ENCODE assay signal across 21 cellular contexts in genomic region chr4:64533159-64533558, GRCh38.
DNase-seq lines count a peak whose midpoint lies in the region; ATAC-seq, FAIRE-seq and TF ChIP-seq lines count a peak whose summit lies in the region.
"Had no signal": no experiment of that assay in that cellular context is flagged by ENCODE, and none has a peak within 500 bp of the region (broad histone marks: within the 10 kb centered on the region; RNA-seq: fewer than 3 reads in every experiment).

No MANE protein-coding gene starts in this region.

- H3K4me1 ChIP-seq in left ventricle myocardium inferior (no peaks in the 10 kb centered on the region), heart right ventricle (peaks cover 0 to 5% (median 0%) of the 10 kb centered on the region in 9 donors), HepG2 (ENCODE audit: insufficient read depth, low read length) (no peaks in the 10 kb centered on the region), right lobe of liver (no peaks in the 10 kb centered on the region), IMR-90 (ENCODE audit: control insufficient read depth, insufficient read depth, low read length) (no peaks in the 10 kb centered on the region)
- H3K4me1 ChIP-seq: BLaER1 treated with 17β-estradiol and CSF1 and Interleukin-3, amounts not matched to agents 10 nM and 100 nM; Caco-2 had no signal

- H2BK120ac ChIP-seq in IMR-90 (ENCODE audit: low read depth, low read length): no peak overlapping the region

- POLR2A ChIA-PET in HepG2 (lab: Yijun Ruan, JAX): no interaction called here
- POLR2A ChIA-PET in IMR-90 (lab: Charles Lee; ENCODE audit: unreplicated experiment): no interaction called here

- H3K4me3 ChIP-seq in left ventricle myocardium inferior (peak overlapping the region; percentile 34), heart right ventricle (no peak overlapping the region), HepG2 (replicated peaks in 1 of 3; ENCODE audit: insufficient read depth in 1 of 3, low read depth in 2 of 3, low read length in 3 of 3) (no peak overlapping the region), right lobe of liver (no peak overlapping the region), IMR-90 (ENCODE audit: insufficient read depth, low read depth, low read length) (no peak overlapping the region)
- H3K4me3 ChIP-seq: BLaER1 treated with 17β-estradiol and CSF1 and Interleukin-3, amounts not matched to agents 10 nM and 100 nM had no signal

- H4K20me1 ChIP-seq in HepG2 (ENCODE audit: insufficient read depth, low read length) (no peaks in the 10 kb centered on the region), IMR-90 (ENCODE audit: insufficient read depth, low read length) (no peaks in the 10 kb centered on the region)
- H4K20me1 ChIP-seq: BLaER1 treated with 17β-estradiol and CSF1 and Interleukin-3, amounts not matched to agents 10 nM and 100 nM had no signal

- H3K14ac ChIP-seq in IMR-90 (replicated peaks; ENCODE audit: low read depth, low read length): no peak overlapping the region

- H2BK20ac ChIP-seq in IMR-90 (ENCODE audit: low read depth, low read length): no peak overlapping the region

- FAIRE-seq in HepG2 (lab: Jason Lieb, UNC): no peak
- FAIRE-seq: D721Med, G401.6, GM12891, GM19239 had no signal

- dilution Hi-C loops in IMR-90 (cut with HindIII; ENCODE audit: low sequenced_read_pairs, unreplicated experiment): no loop called here

- BruUV-seq in HepG2 (replicated peaks; lab: Mats Ljungman, UMichigan) (no TSS peak), IMR-90 (replicated peaks; lab: Mats Ljungman, UMichigan) (no TSS peak)

- in situ Hi-C loops in HepG2 (cut with HindIII; ENCODE audit: extremely low pct_ligation_motif_present, low pct_unique_long_range_greater_than_20kb): loop anchor here (25.0 kb wide), 1 partner anchor 221 kb away; no protein-coding TSS in a partner anchor
- in situ Hi-C loops in IMR-90 (cut with MboI; ENCODE audit: low sequenced_read_pairs): no loop called here

- 61 to 74% methylated on average over 2 of the region's 2 CpGs for WGBS in heart right ventricle, 2 donors
- 2% methylated on average over 2 of the region's 2 CpGs for WGBS in HepG2 (ENCODE audit: low lambda C conversion rate)
- WGBS in right lobe of liver (ENCODE audit: insufficient coverage, low coverage, low lambda C conversion rate, missing lambda C conversion rate): 29% methylated on average over 2 of the region's 2 CpGs
- no CpG with 5 or more reads among the region's 2 CpGs for WGBS in IMR-90 (ENCODE audit: extremely low coverage in 2 of 2, insufficient read length in 1 of 2), 2 experiments

- H2BK5ac ChIP-seq in IMR-90 (ENCODE audit: low read depth, low read length, poor library complexity, severe bottlenecking): no peak overlapping the region

- H4K8ac ChIP-seq in IMR-90 (ENCODE audit: low read depth in 2 of 2, low read length in 2 of 2): no peak overlapping the region

- no peaks in the 10 kb centered on the region for H3K36me3 ChIP-seq in left ventricle myocardium inferior
- no peaks in the 10 kb centered on the region for H3K36me3 ChIP-seq in heart right ventricle
- no peaks in the 10 kb centered on the region for H3K36me3 ChIP-seq in HepG2 (replicated peaks in 1 of 2; ENCODE audit: control insufficient read depth in 1 of 2, insufficient read depth in 2 of 2, low read length in 2 of 2)
- H3K36me3 ChIP-seq in right lobe of liver: no peaks in the 10 kb centered on the region
- H3K36me3 ChIP-seq in IMR-90 (ENCODE audit: control insufficient read depth, insufficient read depth, low read length): no peaks in the 10 kb centered on the region
- H3K36me3 ChIP-seq: BLaER1 treated with 17β-estradiol and CSF1 and Interleukin-3, amounts not matched to agents 10 nM and 100 nM had no signal

- intact Hi-C loops in left ventricle myocardium inferior (cut with micrococcal nuclease) (loop anchor here (10.0 kb wide), 1 partner anchor 368 kb away; no protein-coding TSS in a partner anchor), heart right ventricle (cut with DNase I) (loop anchor here in 6 of 10 donors (5.0 to 10.0 kb wide), 7 partner anchors 116 to 258 kb away; partner anchors contain the start of gene TECRL (in 1 of the 6)), HepG2 (cut with micrococcal nuclease; ENCODE audit: unreplicated experiment) (no loop called here), right lobe of liver (cut with DNase I) (no loop called here), IMR-90 (cut with micrococcal nuclease) (no loop called here)

- no peak overlapping the region for H2AK9ac ChIP-seq in IMR-90 (replicated peaks; ENCODE audit: low read depth, low read length, poor library complexity)

- TF ChIP-seq CTCF in left ventricle myocardium inferior (IDR thresholded peaks at IDR 0.05; ENCODE audit: borderline replicate concordance) (no peak), heart right ventricle (IDR thresholded peaks at IDR 0.05) (no peak), HepG2 (CRISPR knock-in tag; IDR thresholded peaks at IDR 0.05) (no peak), right lobe of liver (IDR thresholded peaks at IDR 0.05) (no peak), IMR-90 (conservative IDR thresholded peaks at IDR 0.05; ENCODE audit: low read depth, low read length) (no peak)

- peak overlapping the region; percentile 61 for H3K27ac ChIP-seq in left ventricle myocardium inferior (replicated peaks)
- H3K27ac ChIP-seq in heart right ventricle: peak overlapping the region in 2 of 10 donors; percentile 4 to 35
- H3K27ac ChIP-seq in HepG2 (ENCODE audit: extremely low read length, insufficient read depth, low read length): no peak overlapping the region
- H3K27ac ChIP-seq in right lobe of liver: no peak overlapping the region
- no peak overlapping the region for H3K27ac ChIP-seq in IMR-90 (ENCODE audit: insufficient read depth, low read length)
- H3K27ac ChIP-seq: BLaER1 treated with 17β-estradiol and CSF1 and Interleukin-3, amounts not matched to agents 10 nM and 100 nM; C4-2B had no signal

- H3K9me3 ChIP-seq in left ventricle myocardium inferior (replicated peaks) (no peaks in the 10 kb centered on the region), heart right ventricle (no peaks in the 10 kb centered on the region), HepG2 (ENCODE audit: low read length) (no peaks in the 10 kb centered on the region), right lobe of liver (no peaks in the 10 kb centered on the region), IMR-90 (ENCODE audit: control insufficient read depth, insufficient read depth, low read length) (no peaks in the 10 kb centered on the region)
- H3K9me3 ChIP-seq: BLaER1 treated with 17β-estradiol and CSF1 and Interleukin-3, amounts not matched to agents 10 nM and 100 nM; Caco-2 had no signal

- CTCF ChIA-PET in HepG2 (lab: Yijun Ruan, JAX; ENCODE audit: low intra/inter-chr PET ratio, low total read pairs): no interaction called here
- CTCF ChIA-PET in IMR-90 (lab: Yijun Ruan, JAX): no interaction called here

- no peak overlapping the region for H4K91ac ChIP-seq in IMR-90 (ENCODE audit: insufficient read depth, low read depth, low read length)

- H3K79me2 ChIP-seq in HepG2 (ENCODE audit: insufficient read depth, low read length): no peaks in the 10 kb centered on the region

- no peak for TF ChIP-seq EP300 in HepG2 (IDR thresholded peaks at IDR 0.05; ENCODE audit: low read depth in 2 of 2, low read length in 2 of 2)
- TF ChIP-seq EP300 in HepG2 (CRISPR knock-in tag; IDR thresholded peaks at IDR 0.05; ENCODE audit: borderline replicate concordance): no peak

- no peak overlapping the region for H3K23ac ChIP-seq in IMR-90 (ENCODE audit: low read depth, low read length)

- no peak for TF ChIP-seq RAD21 in HepG2 (CRISPR knock-in tag; IDR thresholded peaks at IDR 0.05)
- TF ChIP-seq RAD21 in IMR-90 (IDR thresholded peaks at IDR 0.05; ENCODE audit: low read length): no peak

- DNase-seq in left ventricle myocardium inferior (no peak), heart right ventricle (no peak), HepG2 (ENCODE audit: low spot score) (no peak), right lobe of liver (no peak), IMR-90 (no peak)
- DNase-seq: 8988T; AML-193; Caco-2; Calu3; CD4-positive, alpha-beta T cell; CD8-positive, alpha-beta T cell; DMS79 treated with DMSO at 0.1 percent for 48 hours; GF-D8 had no signal

- H3K79me1 ChIP-seq in IMR-90 (ENCODE audit: low read depth in 1 of 2, low read length in 2 of 2): no peaks in the 10 kb centered on the region

- no peak overlapping the region for H3K4ac ChIP-seq in IMR-90 (ENCODE audit: low read depth, low read length)

- H3K4me2 ChIP-seq in HepG2 (ENCODE audit: low read depth, low read length): no peak overlapping the region
- H3K4me2 ChIP-seq in IMR-90 (ENCODE audit: low read depth, low read length): no peak overlapping the region
- H3K4me2 ChIP-seq: BLaER1 treated with 17β-estradiol and CSF1 and Interleukin-3, amounts not matched to agents 10 nM and 100 nM had no signal

- H3K9ac ChIP-seq in HepG2 (ENCODE audit: insufficient read depth, low read depth, low read length) (no peak overlapping the region), IMR-90 (ENCODE audit: low read depth, low read length) (no peak overlapping the region)
- H3K9ac ChIP-seq: BLaER1 treated with 17β-estradiol and CSF1 and Interleukin-3, amounts not matched to agents 10 nM and 100 nM had no signal

- H3K56ac ChIP-seq in IMR-90 (ENCODE audit: extremely low read depth, insufficient read depth, low read length): no peak overlapping the region

- H2BK15ac ChIP-seq in IMR-90 (ENCODE audit: low read depth, low read length): no peak overlapping the region

- H4K5ac ChIP-seq in IMR-90 (ENCODE audit: low read depth, low read length): no peak overlapping the region

- no peak overlapping the region for H2AK5ac ChIP-seq in IMR-90 (ENCODE audit: low read depth, low read length)

- TF ChIP-seq POLR2A in HepG2 (IDR thresholded peaks at IDR 0.05; ENCODE audit: insufficient read depth in 1 of 2, low read depth in 2 of 2, low read length in 2 of 2): no peak
- no peak for TF ChIP-seq POLR2A in right lobe of liver (IDR thresholded peaks at IDR 0.05)
- no peak for TF ChIP-seq POLR2A in IMR-90 (IDR thresholded peaks at IDR 0.05; ENCODE audit: low read depth, low read length)

- ATAC-seq in heart right ventricle (no peak), HepG2 (no peak), right lobe of liver (no peak), IMR-90 (ENCODE audit: low read depth) (no peak), GM21529 (IDR thresholded peaks at IDR 0.05; ENCODE audit: unreplicated experiment) (no peak), GM19452 (IDR thresholded peaks at IDR 0.05; ENCODE audit: unreplicated experiment) (no peak)
- ATAC-seq: CD8-positive, alpha-beta T cell had no signal

- H3K18ac ChIP-seq in IMR-90 (ENCODE audit: low read depth, low read length): no peak overlapping the region

- no peak overlapping the region for H2AFZ ChIP-seq in HepG2 (ENCODE audit: low read length)
- no peak overlapping the region for H2AFZ ChIP-seq in IMR-90 (replicated peaks; ENCODE audit: low read length, poor library complexity)

- no peaks in the 10 kb centered on the region for H3K27me3 ChIP-seq in left ventricle myocardium inferior (ENCODE audit: low read depth)
- no peaks in the 10 kb centered on the region for H3K27me3 ChIP-seq in heart right ventricle
- H3K27me3 ChIP-seq in HepG2 (ENCODE audit: control insufficient read depth in 1 of 2, insufficient read depth in 2 of 2, low read length in 2 of 2): no peaks in the 10 kb centered on the region
- no peaks in the 10 kb centered on the region for H3K27me3 ChIP-seq in right lobe of liver
- no peaks in the 10 kb centered on the region for H3K27me3 ChIP-seq in IMR-90 (ENCODE audit: control insufficient read depth, insufficient read depth, low read length)
- H3K27me3 ChIP-seq: BLaER1 treated with 17β-estradiol and CSF1 and Interleukin-3, amounts not matched to agents 10 nM and 100 nM had no signal

- no peaks in the 10 kb centered on the region for H3K9me1 ChIP-seq in IMR-90 (ENCODE audit: insufficient read depth, low read length)

Comparison
In these comparisons a context has a peak if more than half of its experiments do, and no peak if none do; other contexts are left out.
1. intact Hi-C loops: an anchor here in left ventricle myocardium inferior (10.0 kb wide) and heart right ventricle (5.0 to 10.0 kb wide); none called in HepG2, right lobe of liver and IMR-90.